ENCODE assay signal across 1 cellular context in the genomic region with DNA sequence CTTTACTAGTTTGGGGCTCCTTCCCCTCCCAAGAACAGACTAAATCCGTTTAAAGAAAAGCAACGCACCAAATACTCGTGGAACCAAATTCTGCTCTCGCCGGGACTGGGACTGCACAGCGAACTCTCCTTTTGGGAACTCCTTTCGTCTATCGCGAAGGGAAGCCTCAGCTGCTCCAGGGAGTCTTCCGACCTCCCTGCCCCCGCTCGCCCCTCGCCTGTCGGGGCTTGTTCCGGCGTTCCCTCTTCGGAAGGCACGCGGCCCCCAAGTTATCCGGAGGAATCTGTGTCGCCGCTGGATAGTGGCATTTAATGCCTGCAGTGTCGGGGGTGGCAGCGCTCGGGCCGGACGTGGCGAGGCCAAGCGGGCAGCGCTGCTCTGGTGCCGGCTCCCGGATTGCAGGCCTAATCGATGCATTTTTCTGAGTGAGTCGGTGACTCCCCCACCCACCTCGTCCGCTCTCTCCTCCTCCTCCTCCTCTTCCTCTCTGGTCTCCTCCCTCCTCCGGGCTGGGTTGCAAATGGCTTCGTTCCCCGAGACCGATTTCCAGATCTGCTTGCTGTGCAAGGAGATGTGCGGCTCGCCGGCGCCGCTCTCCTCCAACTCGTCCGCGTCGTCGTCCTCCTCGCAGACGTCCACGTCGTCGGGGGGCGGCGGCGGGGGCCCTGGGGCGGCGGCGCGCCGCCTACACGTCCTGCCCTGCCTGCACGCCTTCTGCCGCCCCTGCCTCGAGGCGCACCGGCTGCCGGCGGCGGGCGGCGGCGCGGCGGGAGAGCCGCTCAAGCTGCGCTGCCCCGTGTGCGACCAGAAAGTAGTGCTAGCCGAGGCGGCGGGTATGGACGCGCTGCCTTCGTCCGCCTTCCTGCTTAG.
A peak's percentile ranks its signal among the peaks of the same experiment; 100 is the strongest.
TF ChIP-seq lines count a peak whose summit lies in the region.

A gene (plus strand): TSS at position 437 of the 870 bp plus-strand sequence. CDS start 84 bp downstream, at position 521.

TF ChIP-seq in WTC11, 78 proteins besides CTCF, POLR2A, EP300 and RAD21 (continued from another document):
- TF ChIP-seq, protein P1, sequence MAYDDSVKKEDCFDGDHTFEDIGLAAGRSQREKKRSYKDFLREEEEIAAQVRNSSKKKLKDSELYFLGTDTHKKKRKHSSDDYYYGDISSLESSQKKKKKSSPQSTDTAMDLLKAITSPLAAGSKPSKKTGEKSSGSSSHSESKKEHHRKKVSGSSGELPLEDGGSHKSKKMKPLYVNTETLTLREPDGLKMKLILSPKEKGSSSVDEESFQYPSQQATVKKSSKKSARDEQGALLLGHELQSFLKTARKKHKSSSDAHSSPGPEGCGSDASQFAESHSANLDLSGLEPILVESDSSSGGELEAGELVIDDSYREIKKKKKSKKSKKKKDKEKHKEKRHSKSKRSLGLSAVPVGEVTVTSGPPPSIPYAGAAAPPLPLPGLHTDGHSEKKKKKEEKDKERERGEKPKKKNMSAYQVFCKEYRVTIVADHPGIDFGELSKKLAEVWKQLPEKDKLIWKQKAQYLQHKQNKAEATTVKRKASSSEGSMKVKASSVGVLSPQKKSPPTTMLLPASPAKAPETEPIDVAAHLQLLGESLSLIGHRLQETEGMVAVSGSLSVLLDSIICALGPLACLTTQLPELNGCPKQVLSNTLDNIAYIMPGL (CRISPR knock-in tag; IDR thresholded peaks at IDR 0.05) = 0 out of 2 replicates have a peak, but pooled peaks have one; percentile 44
- TF ChIP-seq RORB (CRISPR knock-in tag; IDR thresholded peaks at IDR 0.05) = no peak
- TF ChIP-seq HMGA2 (CRISPR knock-in tag; IDR thresholded peaks at IDR 0.05) = 0 out of 2 replicates have a peak, but pooled peaks have one; percentile 5
- no peak for TF ChIP-seq GRHL2 (CRISPR knock-in tag; IDR thresholded peaks at IDR 0.05; ENCODE audit: insufficient replicate concordance, severe bottlenecking)
- no peak for TF ChIP-seq ZNF416 (CRISPR knock-in tag; IDR thresholded peaks at IDR 0.05)
- TF ChIP-seq TEAD4 (CRISPR knock-in tag; IDR thresholded peaks at IDR 0.05) = no peak
- no peak for TF ChIP-seq JAZF1 (CRISPR knock-in tag; IDR thresholded peaks at IDR 0.05)
- TF ChIP-seq KAT7 (CRISPR knock-in tag; IDR thresholded peaks at IDR 0.05; ENCODE audit: borderline replicate concordance) = no peak; the same call in 1 of the 2 replicates
- no peak for TF ChIP-seq NR2C2 (CRISPR knock-in tag; IDR thresholded peaks at IDR 0.05)
- TF ChIP-seq, protein P2, sequence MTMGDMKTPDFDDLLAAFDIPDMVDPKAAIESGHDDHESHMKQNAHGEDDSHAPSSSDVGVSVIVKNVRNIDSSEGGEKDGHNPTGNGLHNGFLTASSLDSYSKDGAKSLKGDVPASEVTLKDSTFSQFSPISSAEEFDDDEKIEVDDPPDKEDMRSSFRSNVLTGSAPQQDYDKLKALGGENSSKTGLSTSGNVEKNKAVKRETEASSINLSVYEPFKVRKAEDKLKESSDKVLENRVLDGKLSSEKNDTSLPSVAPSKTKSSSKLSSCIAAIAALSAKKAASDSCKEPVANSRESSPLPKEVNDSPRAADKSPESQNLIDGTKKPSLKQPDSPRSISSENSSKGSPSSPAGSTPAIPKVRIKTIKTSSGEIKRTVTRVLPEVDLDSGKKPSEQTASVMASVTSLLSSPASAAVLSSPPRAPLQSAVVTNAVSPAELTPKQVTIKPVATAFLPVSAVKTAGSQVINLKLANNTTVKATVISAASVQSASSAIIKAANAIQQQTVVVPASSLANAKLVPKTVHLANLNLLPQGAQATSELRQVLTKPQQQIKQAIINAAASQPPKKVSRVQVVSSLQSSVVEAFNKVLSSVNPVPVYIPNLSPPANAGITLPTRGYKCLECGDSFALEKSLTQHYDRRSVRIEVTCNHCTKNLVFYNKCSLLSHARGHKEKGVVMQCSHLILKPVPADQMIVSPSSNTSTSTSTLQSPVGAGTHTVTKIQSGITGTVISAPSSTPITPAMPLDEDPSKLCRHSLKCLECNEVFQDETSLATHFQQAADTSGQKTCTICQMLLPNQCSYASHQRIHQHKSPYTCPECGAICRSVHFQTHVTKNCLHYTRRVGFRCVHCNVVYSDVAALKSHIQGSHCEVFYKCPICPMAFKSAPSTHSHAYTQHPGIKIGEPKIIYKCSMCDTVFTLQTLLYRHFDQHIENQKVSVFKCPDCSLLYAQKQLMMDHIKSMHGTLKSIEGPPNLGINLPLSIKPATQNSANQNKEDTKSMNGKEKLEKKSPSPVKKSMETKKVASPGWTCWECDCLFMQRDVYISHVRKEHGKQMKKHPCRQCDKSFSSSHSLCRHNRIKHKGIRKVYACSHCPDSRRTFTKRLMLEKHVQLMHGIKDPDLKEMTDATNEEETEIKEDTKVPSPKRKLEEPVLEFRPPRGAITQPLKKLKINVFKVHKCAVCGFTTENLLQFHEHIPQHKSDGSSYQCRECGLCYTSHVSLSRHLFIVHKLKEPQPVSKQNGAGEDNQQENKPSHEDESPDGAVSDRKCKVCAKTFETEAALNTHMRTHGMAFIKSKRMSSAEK (CRISPR knock-in tag; IDR thresholded peaks at IDR 0.05; ENCODE audit: borderline replicate concordance) = no peak
